Comparison of ENCODE assay signal across 10 cellular contexts in the genomic region with DNA sequence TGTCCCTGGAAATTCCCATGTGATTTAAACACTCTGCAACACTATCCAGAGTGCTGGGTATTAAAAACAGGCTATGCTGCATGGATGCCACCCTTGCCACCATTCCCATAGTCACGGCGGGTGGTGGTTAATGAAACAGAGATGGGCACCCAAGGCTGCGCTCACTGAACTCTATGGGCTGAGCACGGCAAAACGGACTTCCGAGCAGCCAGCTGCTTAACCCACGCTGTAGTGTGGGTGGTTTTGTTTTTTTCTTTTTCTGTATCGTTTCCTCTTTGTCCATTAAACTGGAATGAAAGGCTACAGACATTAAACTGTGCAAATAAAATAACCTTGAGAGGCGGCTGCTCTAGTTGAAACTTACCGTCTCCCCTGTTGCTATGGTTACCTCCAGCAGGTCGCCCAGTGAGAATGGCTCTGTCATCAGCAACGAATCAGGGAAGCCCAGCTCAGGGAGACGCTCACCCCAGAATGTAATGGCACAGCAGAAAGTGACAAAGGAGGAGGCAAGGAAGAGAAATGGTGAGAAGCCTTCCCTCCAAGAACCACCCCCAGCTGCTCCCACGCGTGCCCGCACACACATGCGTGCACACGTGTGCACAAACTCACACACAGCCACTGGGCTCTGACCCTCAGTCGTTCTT.
DNase-seq lines count a peak whose midpoint lies in the region; TF ChIP-seq lines count a peak whose summit lies in the region.
"Had no signal": no experiment of that assay in that cellular context is flagged by ENCODE, and none has a peak within 500 bp of the region (broad histone marks: within the 10 kb centered on the region; RNA-seq: fewer than 3 reads in every experiment).

No MANE protein-coding gene starts in this region.

- peak overlapping the region; percentile 44 for H3K27ac ChIP-seq in angular gyrus (ENCODE audit: low read depth, low read length)
- H3K27ac ChIP-seq in suprapubic skin: no peak overlapping the region
- no peak overlapping the region for H3K27ac ChIP-seq in OCI-LY7 (ENCODE audit: low read depth, low read length, poor library complexity, severe bottlenecking)
- H3K27ac ChIP-seq in esophagus squamous epithelium: no peak overlapping the region
- H3K27ac ChIP-seq: epithelial cell of prostate had no signal

- peak; percentile 92 for DNase-seq in DMS79 treated with DMSO at 0.1 percent for 48 hours (lab: John Stamatoyannopoulos, UW)
- DNase-seq in NCI-H2029 (lab: John Stamatoyannopoulos, UW): peak; percentile 83
- DNase-seq in midbrain (lab: John Stamatoyannopoulos, UW): peak; percentile 17
- DNase-seq in RPMI8226: no peak
- DNase-seq in suprapubic skin (ENCODE audit: low spot score in 2 of 2): no peak
- DNase-seq in OCI-LY7 (ENCODE audit: low spot score): no peak
- no peak for DNase-seq in esophagus squamous epithelium (lab: John Stamatoyannopoulos, UW)
- DNase-seq: AML-193 had no signal

- intact Hi-C loops in OCI-LY7 (cut with micrococcal nuclease; ENCODE audit: unreplicated experiment) (no loop called here), esophagus squamous epithelium (cut with DNase I) (no loop called here)

- no peaks in the 10 kb centered on the region for H3K36me3 ChIP-seq in suprapubic skin
- H3K36me3 ChIP-seq in OCI-LY7 (ENCODE audit: insufficient read depth, low read length): peaks cover 51% of the 10 kb centered on the region
- H3K36me3 ChIP-seq in esophagus squamous epithelium: no peaks in the 10 kb centered on the region

- POLR2A ChIA-PET in OCI-LY7 (lab: Charles Lee): interaction anchor here (0.6 kb wide), 1 partner anchor 511 kb away, joined by 3 read pairs; no protein-coding TSS in a partner anchor

- H3K4me2 ChIP-seq in OCI-LY7 (ENCODE audit: low read length): no peak overlapping the region

- 70% methylated on average over 19 of the region's 19 CpGs for WGBS in suprapubic skin
- WGBS in esophagus squamous epithelium, 2 donors: 43 to 62% methylated on average over 16 to 17 of the region's 19 CpGs

- H3K9me3 ChIP-seq in suprapubic skin (peaks cover 7% of the 10 kb centered on the region), OCI-LY7 (ENCODE audit: low read length) (no peaks in the 10 kb centered on the region), esophagus squamous epithelium (peaks cover 0 to 10% (median 4%) of the 10 kb centered on the region in 3 donors)

- TF ChIP-seq POLR2A in suprapubic skin (IDR thresholded peaks at IDR 0.05) (no peak), esophagus squamous epithelium (IDR thresholded peaks at IDR 0.05) (no peak)

- TF ChIP-seq EP300 in suprapubic skin (IDR thresholded peaks at IDR 0.05): no peak

- H3K27me3 ChIP-seq in suprapubic skin: peaks cover 8% of the 10 kb centered on the region
- H3K27me3 ChIP-seq in esophagus squamous epithelium: peaks cover 0 to 57% (median 0%) of the 10 kb centered on the region in 4 donors

- H3K9me2 ChIP-seq in OCI-LY7 (ENCODE audit: insufficient read depth, low read length): no peaks in the 10 kb centered on the region

- H2AFZ ChIP-seq in OCI-LY7 (ENCODE audit: low read length): no peak overlapping the region

- no peaks in the 10 kb centered on the region for H3K79me2 ChIP-seq in OCI-LY7 (ENCODE audit: insufficient read depth, low read depth, low read length)

- BruUV-seq in OCI-LY7 (replicated peaks; lab: Mats Ljungman, UMichigan): no TSS peak

- TF ChIP-seq CTCF in suprapubic skin (IDR thresholded peaks at IDR 0.05) (no peak), OCI-LY7 (conservative IDR thresholded peaks at IDR 0.05; ENCODE audit: low read length) (no peak), esophagus squamous epithelium (IDR thresholded peaks at IDR 0.05) (no peak)

- CTCF ChIA-PET in OCI-LY7 (lab: Charles Lee; ENCODE audit: unreplicated experiment): no interaction called here

- H3K4me1 ChIP-seq in suprapubic skin: no peaks in the 10 kb centered on the region
- no peaks in the 10 kb centered on the region for H3K4me1 ChIP-seq in OCI-LY7 (ENCODE audit: insufficient read depth, low read length, poor library complexity, severe bottlenecking)
- H3K4me1 ChIP-seq in esophagus squamous epithelium: no peaks in the 10 kb centered on the region

- H3K4me3 ChIP-seq in suprapubic skin: no peak overlapping the region
- H3K4me3 ChIP-seq in OCI-LY7 (ENCODE audit: low read depth, low read length, poor library complexity, severe bottlenecking): no peak overlapping the region
- H3K4me3 ChIP-seq in esophagus squamous epithelium: no peak overlapping the region

- no peaks in the 10 kb centered on the region for H4K20me1 ChIP-seq in OCI-LY7 (ENCODE audit: insufficient read depth, low read length)

Comparison
In these comparisons a context has a peak if more than half of its experiments do, and no peak if none do; other contexts are left out.
1. DNase-seq: peak in DMS79 treated with DMSO at 0.1 percent for 48 hours (single experiment), NCI-H2029 (single experiment) and midbrain (single experiment); none in RPMI8226 (single experiment), suprapubic skin (0 of 2), OCI-LY7 (single experiment) and esophagus squamous epithelium (single experiment).